Comparison of ENCODE assay signal across 26 cellular contexts in the genomic region with DNA sequence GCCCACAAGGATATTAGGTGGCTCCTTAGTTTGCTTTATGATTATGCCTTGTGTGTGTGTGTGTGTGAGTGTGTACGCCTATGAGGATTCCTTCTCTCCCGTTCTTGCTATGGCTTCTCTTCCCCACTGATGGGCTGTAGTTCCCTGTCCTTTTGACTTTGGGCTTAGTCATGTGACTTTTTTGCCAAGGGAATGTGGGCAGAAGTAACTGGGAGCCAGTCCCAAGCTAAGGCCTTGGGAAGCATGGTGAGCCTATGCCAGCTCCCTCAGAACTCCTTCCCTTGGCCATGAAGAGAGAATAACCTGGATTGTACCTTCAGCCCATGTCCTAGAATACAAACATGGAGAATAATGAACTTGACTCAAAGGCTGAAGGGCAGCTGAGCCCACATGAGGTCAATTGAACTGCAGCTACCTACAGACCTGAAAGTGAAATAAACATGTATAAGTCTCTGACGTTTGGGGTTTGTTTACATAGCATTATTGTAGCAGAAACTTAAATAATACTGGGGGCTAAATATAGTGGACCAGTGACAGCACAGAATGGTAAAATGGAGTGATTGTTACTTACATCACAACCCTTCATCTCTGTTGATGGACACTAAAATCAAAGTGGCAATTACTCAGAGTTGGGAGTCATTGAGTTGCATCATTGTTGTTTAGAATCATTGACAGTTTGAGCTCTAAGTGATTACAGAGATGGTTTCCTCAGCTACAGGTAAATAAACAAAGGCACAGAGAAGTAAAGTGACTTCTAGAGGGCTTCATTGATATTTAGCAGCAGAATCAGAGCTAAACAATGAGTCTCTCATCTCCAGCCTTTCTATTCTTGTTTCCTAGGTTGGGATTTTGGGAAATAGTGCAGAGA. TPM values are rescaled to one million over a fixed set of nuclear protein-coding genes. Genes with fewer than 3 reads are reported as not detected.
DNase-seq lines count a peak whose midpoint lies in the region; ATAC-seq, FAIRE-seq and TF ChIP-seq lines count a peak whose summit lies in the region.
"Had no signal": no experiment of that assay in that cellular context is flagged by ENCODE, and none has a peak within 500 bp of the region (broad histone marks: within the 10 kb centered on the region; RNA-seq: fewer than 3 reads in every experiment).

No MANE protein-coding gene starts in this region.

- intact Hi-C loops in K562 (cut with micrococcal nuclease) = no loop called here

- peak; percentile 49 for ATAC-seq in GM18868 (IDR thresholded peaks at IDR 0.05; ENCODE audit: unreplicated experiment)
- ATAC-seq in K562 = no peak
- ATAC-seq in GM19452 (IDR thresholded peaks at IDR 0.05; ENCODE audit: unreplicated experiment) = no peak
- no peak for ATAC-seq in HG03108 (IDR thresholded peaks at IDR 0.05; ENCODE audit: unreplicated experiment)
- ATAC-seq: HepG2 had no signal

- H4K20me1 ChIP-seq in K562 (replicated peaks; ENCODE audit: control insufficient read depth, insufficient read depth, low read length) = 0 out of 2 replicates have a peak, but pooled peaks cover 3% of the 10 kb centered on the region

- H3K36me3 ChIP-seq in K562 (ENCODE audit: control insufficient read depth, insufficient read depth, low read length) = no peaks in the 10 kb centered on the region

- TF ChIP-seq RAD21 in K562 (CRISPR knock-in tag; conservative IDR thresholded peaks at IDR 0.05 in 1 of 2, IDR thresholded peaks at IDR 0.05 in 1 of 2) = no peak

- BruUV-seq in K562 (replicated peaks; lab: Mats Ljungman, UMichigan) = no TSS peak

- TF ChIP-seq CTCF in K562 (IDR thresholded peaks at IDR 0.05 in 2 of 3, conservative IDR thresholded peaks at IDR 0.05 in 1 of 3; ENCODE audit: insufficient read depth in 2 of 3, low read depth in 1 of 3, low read length in 3 of 3) = no peak

- in situ Hi-C loops in K562 (cut with MboI) = no loop called here

- 15% methylated on average over 3 of the region's 3 CpGs for WGBS in K562 (ENCODE audit: insufficient coverage, low coverage, missing lambda C conversion rate)

- H3K9me3 ChIP-seq in K562 (replicated peaks; ENCODE audit: control insufficient read depth, insufficient read depth, low read depth, low read length) = no peaks in the 10 kb centered on the region

- no peak for TF ChIP-seq POLR2A in K562 (conservative IDR thresholded peaks at IDR 0.05)

- no peak for TF ChIP-seq EP300 in K562 (IDR thresholded peaks at IDR 0.05; ENCODE audit: low read length)

- H3K9ac ChIP-seq in K562 (ENCODE audit: insufficient read depth in 1 of 2, low read depth in 2 of 2, low read length in 2 of 2) = no peak overlapping the region

- CTCF ChIA-PET in K562 (lab: Yijun Ruan, JAX; ENCODE audit: low intra/inter-chr PET ratio) = no interaction called here

- no peaks in the 10 kb centered on the region; a peak in 1 of 5 replicates for H3K4me1 ChIP-seq in K562 (replicated peaks in 1 of 2; ENCODE audit: control insufficient read depth in 2 of 2, insufficient read depth in 2 of 2, low read length in 2 of 2)

- no peaks in the 10 kb centered on the region for H3K79me2 ChIP-seq in K562 (ENCODE audit: control insufficient read depth, insufficient read depth, low read length)

- no peak overlapping the region for H3K4me3 ChIP-seq in K562
- H3K4me3 ChIP-seq: PC-9 had no signal

- H3K9me1 ChIP-seq in K562 (ENCODE audit: control insufficient read depth, insufficient read depth, low read length) = no peaks in the 10 kb centered on the region

- peak; percentile 22 for DNase-seq in NCI-H748 (lab: John Stamatoyannopoulos, UW; ENCODE audit: unreplicated experiment)
- DNase-seq in NCI-H748 treated with DMSO at 0.1 percent for 48 hours (lab: John Stamatoyannopoulos, UW) = no peak
- no peak for DNase-seq in K562 (ENCODE audit: extremely low read depth in 1 of 4, low spot score in 3 of 4)
- DNase-seq in renal cortical epithelial cell (ENCODE audit: low read depth) = peak; percentile 42
- DNase-seq: CD8-positive, alpha-beta memory T cell; DMS79 treated with DMSO at 0.1 percent for 48 hours; KBM-7; NCI-H1092 treated with DMSO at 0.1 percent for 48 hours; NCI-H1436 treated with DMSO at 0.1 percent for 48 hours; NCI-H1930; NCI-H2171; NCI-H345; NCI-H524; RPMI8226; SHP77 had no signal

- FAIRE-seq in K562 (lab: Jason Lieb, UNC) = no peak
- FAIRE-seq: A204.1, GM12891, HepG2 had no signal

- H3K27ac ChIP-seq in K562 (ENCODE audit: extremely low read depth, low read depth, low read length) = no peak overlapping the region
- H3K27ac ChIP-seq: C4-2B, HL-60, PC-9 had no signal

- POLR2A ChIA-PET in K562 (lab: Yijun Ruan, JAX) = interaction anchor here (0.6 to 0.8 kb wide), 5 partner anchors 15 to 136 kb away, joined by 3 read pairs; partner anchors contain the start of gene IL36G

- no peak overlapping the region for H3K4me2 ChIP-seq in K562 (ENCODE audit: insufficient read depth, low read length)
- H3K4me2 ChIP-seq: PC-9 had no signal

- peaks cover 2 to 8% of the 10 kb centered on the region in 2 experiments; a peak in 2 of 5 replicates for H3K27me3 ChIP-seq in K562 (ENCODE audit: control insufficient read depth in 2 of 2, insufficient read depth in 2 of 2, low read length in 2 of 2)

- no peak overlapping the region for H2AFZ ChIP-seq in K562 (ENCODE audit: low read depth, low read length)
- H2AFZ ChIP-seq: PC-9 had no signal

TF ChIP-seq in K562, 482 proteins besides CTCF, POLR2A, EP300 and RAD21 (continues in another document):
- no peak for TF ChIP-seq SRF (CRISPR knock-in tag; IDR thresholded peaks at IDR 0.05)

RNA-seq across cellular contexts. Expression of gene IL36G, which starts 15.3 kb away (rescaled TPM):
- total RNA-seq in K562 (2011; cell fraction: chromatin; rRNA removed; ENCODE audit: low replicate concordance) = not detected in 2 replicates
- not detected in 2 replicates for total RNA-seq in K562 (2011; cell fraction: nucleolus; rRNA removed)
- not detected in 2 replicates for total RNA-seq in K562 (2011; cell fraction: nucleoplasm; rRNA removed)
- not detected in 2 replicates for total RNA-seq in K562 (2014; rRNA removed)
- not detected in 2 replicates for total RNA-seq in K562 (2014; rRNA removed; fragmentation: Illumina TruSeq; extraction: Trizol)
- total RNA-seq in K562 (2015; rRNA removed; fragmentation: Illumina TruSeq; extraction: Trizol) = not detected in 2 replicates
- not detected in 2 replicates for total RNA-seq in K562 (2021)
- polyA plus RNA-seq in K562 (2011; rRNA removed) = not detected in 2 replicates
- polyA plus RNA-seq in K562 (2011; cell fraction: cytosol; rRNA removed) = not detected in 2 replicates
- 0.46 TPM in 1 of 2 replicates, not detected in the other for polyA plus RNA-seq in K562 (2011; cell fraction: nucleus; rRNA removed)
- polyA plus RNA-seq in K562 (2012) = 0.10 TPM in 1 of 2 replicates, not detected in the other
- not detected in 2 replicates for polyA plus RNA-seq in K562 (2014; fragmentation: Illumina TruSeq; extraction: Trizol)
- polyA plus RNA-seq in K562 (2014; fragmentation: Nextera tagmentation; extraction: Ambion mirVana) = not detected
- not detected in 2 replicates for polyA plus RNA-seq in K562 (2014; rRNA removed)
- polyA minus RNA-seq in K562 (2011; rRNA and poly(A)+ RNA removed) = not detected in 2 replicates
- polyA minus RNA-seq in K562 (2011; cell fraction: cytosol; rRNA and poly(A)+ RNA removed) = not detected in 2 replicates
- not detected in 2 replicates for polyA minus RNA-seq in K562 (2011; cell fraction: nucleus; rRNA and poly(A)+ RNA removed)
- not detected in 2 replicates for total RNA-seq in renal cortical epithelial cell
- total RNA-seq: CD8-positive, alpha-beta memory T cell; H4; HepG2; HT-29; PC-9 had no signal
- polyA plus RNA-seq: CD8-positive, alpha-beta memory T cell; HepG2 had no signal

RNA-seq across cellular contexts. Expression of gene IL36A, which starts 42.7 kb away (rescaled TPM):
- total RNA-seq in K562 (2011; cell fraction: chromatin; rRNA removed; ENCODE audit: low replicate concordance) = not detected in 2 replicates
- not detected in 2 replicates for total RNA-seq in K562 (2011; cell fraction: nucleolus; rRNA removed)
- not detected in 2 replicates for total RNA-seq in K562 (2011; cell fraction: nucleoplasm; rRNA removed)
- total RNA-seq in K562 (2014; rRNA removed) = not detected in 2 replicates
- total RNA-seq in K562 (2014; rRNA removed; fragmentation: Illumina TruSeq; extraction: Trizol) = not detected in 2 replicates
- total RNA-seq in K562 (2015; rRNA removed; fragmentation: Illumina TruSeq; extraction: Trizol) = not detected in 2 replicates
- not detected in 2 replicates for total RNA-seq in K562 (2021)
- not detected in 2 replicates for polyA plus RNA-seq in K562 (2011; rRNA removed)
- polyA plus RNA-seq in K562 (2011; cell fraction: cytosol; rRNA removed) = not detected in 2 replicates
- polyA plus RNA-seq in K562 (2011; cell fraction: nucleus; rRNA removed) = not detected in 2 replicates
- polyA plus RNA-seq in K562 (2012) = not detected in 2 replicates
- polyA plus RNA-seq in K562 (2014; fragmentation: Illumina TruSeq; extraction: Trizol) = not detected in 2 replicates
- polyA plus RNA-seq in K562 (2014; fragmentation: Nextera tagmentation; extraction: Ambion mirVana) = not detected
- not detected in 2 replicates for polyA plus RNA-seq in K562 (2014; rRNA removed)
- not detected in 2 replicates for polyA minus RNA-seq in K562 (2011; rRNA and poly(A)+ RNA removed)
- not detected in 2 replicates for polyA minus RNA-seq in K562 (2011; cell fraction: cytosol; rRNA and poly(A)+ RNA removed)
- not detected in 2 replicates for polyA minus RNA-seq in K562 (2011; cell fraction: nucleus; rRNA and poly(A)+ RNA removed)
- not detected in 2 replicates for total RNA-seq in renal cortical epithelial cell
- total RNA-seq: CD8-positive, alpha-beta memory T cell; H4; HepG2; HT-29; PC-9 had no signal
- polyA plus RNA-seq: CD8-positive, alpha-beta memory T cell; HepG2 had no signal

RNA-seq across cellular contexts. Expression of gene IL37, which starts 51.6 kb away (rescaled TPM):
- total RNA-seq in K562 (2011; cell fraction: chromatin; rRNA removed; ENCODE audit: low replicate concordance) = not detected in 2 replicates
- total RNA-seq in K562 (2011; cell fraction: nucleolus; rRNA removed) = not detected in 2 replicates
- not detected in 2 replicates for total RNA-seq in K562 (2011; cell fraction: nucleoplasm; rRNA removed)
- not detected in 2 replicates for total RNA-seq in K562 (2014; rRNA removed)
- total RNA-seq in K562 (2014; rRNA removed; fragmentation: Illumina TruSeq; extraction: Trizol) = not detected in 2 replicates
- total RNA-seq in K562 (2015; rRNA removed; fragmentation: Illumina TruSeq; extraction: Trizol) = not detected in 2 replicates
- not detected in 2 replicates for total RNA-seq in K562 (2021)
- polyA plus RNA-seq in K562 (2011; rRNA removed) = not detected in 2 replicates
- polyA plus RNA-seq in K562 (2011; cell fraction: cytosol; rRNA removed) = 0.09 TPM in 1 of 2 replicates, not detected in the other
- polyA plus RNA-seq in K562 (2011; cell fraction: nucleus; rRNA removed) = 0.48 TPM in 1 of 2 replicates, not detected in the other
- polyA plus RNA-seq in K562 (2012) = not detected in 2 replicates
- not detected in 2 replicates for polyA plus RNA-seq in K562 (2014; fragmentation: Illumina TruSeq; extraction: Trizol)
- polyA plus RNA-seq in K562 (2014; fragmentation: Nextera tagmentation; extraction: Ambion mirVana) = not detected
- polyA plus RNA-seq in K562 (2014; rRNA removed) = not detected in 2 replicates
- polyA minus RNA-seq in K562 (2011; rRNA and poly(A)+ RNA removed) = not detected in 2 replicates
- polyA minus RNA-seq in K562 (2011; cell fraction: cytosol; rRNA and poly(A)+ RNA removed) = not detected in 2 replicates
- not detected in 2 replicates for polyA minus RNA-seq in K562 (2011; cell fraction: nucleus; rRNA and poly(A)+ RNA removed)
- not detected in 2 replicates for total RNA-seq in renal cortical epithelial cell
- total RNA-seq: CD8-positive, alpha-beta memory T cell; H4; HepG2; HT-29 had no signal
- polyA plus RNA-seq: CD8-positive, alpha-beta memory T cell; HepG2 had no signal

Comparison
In these comparisons a context has a peak if more than half of its experiments do, and no peak if none do; other contexts are left out.
1. DNase-seq: peak in NCI-H748 (single experiment) and renal cortical epithelial cell (single experiment); none in NCI-H748 treated with DMSO at 0.1 percent for 48 hours (single experiment) and K562 (0 of 4).